In the genomic region with DNA sequence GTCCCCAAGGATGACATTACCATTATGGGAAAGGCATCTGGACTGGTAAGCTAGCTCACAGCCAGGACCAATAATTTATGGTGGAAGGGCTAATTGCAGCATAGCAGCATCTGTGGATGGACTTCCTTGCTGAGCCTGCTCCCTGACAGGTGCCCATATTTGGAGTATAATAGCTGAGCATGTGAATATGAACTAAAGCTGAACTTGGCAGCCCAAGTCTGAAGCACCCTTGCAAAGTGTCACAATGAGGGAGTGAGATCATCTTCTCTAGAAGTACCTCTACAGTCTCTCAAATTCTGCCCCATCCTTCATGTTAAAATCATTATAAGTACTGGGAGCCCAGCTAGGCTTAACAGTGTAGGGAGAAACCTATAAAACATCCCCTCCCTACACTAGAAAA, we compare ENCODE assay signal across 19 cellular contexts.
"Had no signal": no experiment of that assay in that cellular context is flagged by ENCODE, and none has a peak within 500 bp of the region (broad histone marks: within the 10 kb centered on the region; RNA-seq: fewer than 3 reads in every experiment).

No MANE protein-coding gene starts in this region.

- H3K4me3 Mint-ChIP-seq: dendritic cell treated with granulocyte-macrophage colony-stimulating factor and Interleukin-4, amounts not matched to agents 40 ng/mL and 50 ng/mL, for 4 days; effector memory CD8-positive, alpha-beta T cell; naive thymus-derived CD4-positive, alpha-beta T cell; nephron progenitor cell had no signal

- H3K4me1 Mint-ChIP-seq: naive thymus-derived CD4-positive, alpha-beta T cell; nephron progenitor cell had no signal

- H3K9me3 Mint-ChIP-seq: dendritic cell treated with granulocyte-macrophage colony-stimulating factor and Interleukin-4, amounts not matched to agents 40 ng/mL and 50 ng/mL, for 4 days; effector memory CD8-positive, alpha-beta T cell; nephron progenitor cell had no signal

- H3K27me3 ChIP-seq: esophagus muscularis mucosa, hepatocyte, transverse colon had no signal

- H3K9me3 ChIP-seq: esophagus muscularis mucosa, prostate gland, stomach, thoracic aorta, transverse colon had no signal

- H3K27me3 Mint-ChIP-seq: dendritic cell treated with granulocyte-macrophage colony-stimulating factor and Interleukin-4, amounts not matched to agents 40 ng/mL and 50 ng/mL, for 4 days had no signal

- H3K4me1 ChIP-seq: parathyroid adenoma, prostate gland, stomach, transverse colon had no signal

- H3K36me3 Mint-ChIP-seq: naive thymus-derived CD4-positive, alpha-beta T cell had no signal

- H3K4me3 ChIP-seq: esophagus muscularis mucosa, hepatocyte, prostate gland, stomach, thoracic aorta, transverse colon had no signal

- H3K27ac Mint-ChIP-seq: dendritic cell treated with granulocyte-macrophage colony-stimulating factor and Interleukin-4, amounts not matched to agents 40 ng/mL and 50 ng/mL, for 4 days; effector memory CD8-positive, alpha-beta T cell; naive thymus-derived CD4-positive, alpha-beta T cell; nephron progenitor cell had no signal

- DNase-seq: effector memory CD8-positive, alpha-beta T cell; kidney; left cardiac atrium; mesendoderm; naive thymus-derived CD4-positive, alpha-beta T cell; nephron progenitor cell; small intestine; stimulated activated CD4-positive, alpha-beta T cell treated with anti-CD3 and anti-CD28 coated beads, Interleukin-12 subunit alpha, Interleukin-12 subunit beta, amount 100 ng/mL, for 4 hours; stimulated activated naive CD4-positive, alpha-beta T cell; stomach; substantia nigra; transverse colon had no signal

- H3K36me3 ChIP-seq: esophagus muscularis mucosa, prostate gland, stomach, thoracic aorta, transverse colon had no signal

- ATAC-seq: effector memory CD8-positive, alpha-beta T cell; naive thymus-derived CD4-positive, alpha-beta T cell had no signal

- H3K27ac ChIP-seq: epithelial cell of prostate, hepatocyte, parathyroid adenoma, prostate gland, stomach, thoracic aorta had no signal
